In the genomic region with DNA sequence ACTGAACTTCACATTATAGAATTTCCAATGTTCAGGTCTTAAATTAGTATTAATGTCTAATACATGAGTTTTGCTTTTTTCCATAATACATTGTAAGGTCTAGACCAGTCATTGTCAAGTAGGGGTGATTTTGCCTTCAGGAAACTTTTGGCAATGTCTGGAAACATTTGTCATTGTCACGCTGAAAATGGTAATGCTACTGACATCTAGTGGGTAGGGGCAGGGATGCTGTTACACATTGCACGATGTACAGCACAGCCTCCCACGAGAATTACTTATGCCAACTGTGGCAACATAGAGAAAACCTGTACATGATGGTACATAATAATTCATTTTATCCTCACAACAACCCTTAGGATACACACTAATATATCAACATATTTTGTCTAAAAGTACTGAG, we compare ENCODE assay signal across 10 cellular contexts.
A peak's percentile ranks its signal among the peaks of the same experiment; 100 is the strongest.
DNase-seq lines count a peak whose midpoint lies in the region; ATAC-seq and TF ChIP-seq lines count a peak whose summit lies in the region.
"Had no signal": no experiment of that assay in that cellular context is flagged by ENCODE, and none has a peak within 500 bp of the region (broad histone marks: within the 10 kb centered on the region; RNA-seq: fewer than 3 reads in every experiment).

No MANE protein-coding gene starts in this region.

- ATAC-seq in HG03175 (IDR thresholded peaks at IDR 0.05; ENCODE audit: unreplicated experiment) (no peak), HG03196 (IDR thresholded peaks at IDR 0.05; ENCODE audit: unreplicated experiment) (no peak)
- ATAC-seq: gastroesophageal sphincter had no signal

- peak; percentile 30; the same call in 1 of the 3 replicates for TF ChIP-seq CTCF in GM12872 (IDR thresholded peaks at IDR 0.05; ENCODE audit: insufficient read depth, low read depth, low read length)

- H3K9me3 ChIP-seq in Karpas-422 (ENCODE audit: low read length) (no peaks in the 10 kb centered on the region), MG63 (no peaks in the 10 kb centered on the region)
- H3K9me3 ChIP-seq: gastroesophageal sphincter had no signal

- H3K36me3 ChIP-seq in Karpas-422 (ENCODE audit: insufficient read depth, low read length) (no peaks in the 10 kb centered on the region), MG63 (no peaks in the 10 kb centered on the region)
- H3K36me3 ChIP-seq: gastroesophageal sphincter had no signal

- no peak overlapping the region for H3K27ac ChIP-seq in Karpas-422 (ENCODE audit: low read length)
- H3K27ac ChIP-seq: gastroesophageal sphincter had no signal

- H3K4me3 ChIP-seq in Karpas-422 (ENCODE audit: low read length) (no peak overlapping the region), MG63 (no peak overlapping the region)
- H3K4me3 ChIP-seq: gastroesophageal sphincter had no signal

- H3K9ac ChIP-seq in Karpas-422 (ENCODE audit: low read length), result no peak overlapping the region

- DNase-seq in Karpas-422 (peak; percentile 40), UCSD-AML1 (lab: John Stamatoyannopoulos, UW; ENCODE audit: unreplicated experiment) (peak; percentile 3), medulla oblongata (ENCODE audit: extremely low spot score) (peak; percentile 80), NCI-H1436 treated with DMSO at 0.1 percent for 48 hours (lab: John Stamatoyannopoulos, UW) (no peak), MG63 (no peak)
- DNase-seq: NCI-H1105 treated with DMSO at 0.1 percent for 48 hours had no signal

- no peaks in the 10 kb centered on the region for H3K9me2 ChIP-seq in Karpas-422 (replicated peaks; ENCODE audit: insufficient read depth, low read length)

- H4K20me1 ChIP-seq in Karpas-422 (ENCODE audit: insufficient read depth, low read depth, low read length), result no peaks in the 10 kb centered on the region

- no peak overlapping the region for H3K4me2 ChIP-seq in Karpas-422 (ENCODE audit: low read depth, low read length, poor library complexity, severe bottlenecking)

- H3K27me3 ChIP-seq in Karpas-422 (ENCODE audit: low read length), result no peaks in the 10 kb centered on the region
- H3K27me3 ChIP-seq in MG63, result no peaks in the 10 kb centered on the region
- H3K27me3 ChIP-seq: gastroesophageal sphincter had no signal

- no peaks in the 10 kb centered on the region for H3K79me2 ChIP-seq in Karpas-422 (ENCODE audit: low read length)

- no peaks in the 10 kb centered on the region for H3K4me1 ChIP-seq in Karpas-422 (ENCODE audit: low read length)
- H3K4me1 ChIP-seq: gastroesophageal sphincter had no signal

- H2AFZ ChIP-seq in Karpas-422 (ENCODE audit: low read length), result no peak overlapping the region

Comparison
In these comparisons a context has a peak if more than half of its experiments do, and no peak if none do; other contexts are left out.
1. DNase-seq: peak in Karpas-422 (single experiment), UCSD-AML1 (single experiment) and medulla oblongata (single experiment); none in NCI-H1436 treated with DMSO at 0.1 percent for 48 hours (single experiment) and MG63 (single experiment).